2 cellular contexts compared by ENCODE assay signal in the genomic region with DNA sequence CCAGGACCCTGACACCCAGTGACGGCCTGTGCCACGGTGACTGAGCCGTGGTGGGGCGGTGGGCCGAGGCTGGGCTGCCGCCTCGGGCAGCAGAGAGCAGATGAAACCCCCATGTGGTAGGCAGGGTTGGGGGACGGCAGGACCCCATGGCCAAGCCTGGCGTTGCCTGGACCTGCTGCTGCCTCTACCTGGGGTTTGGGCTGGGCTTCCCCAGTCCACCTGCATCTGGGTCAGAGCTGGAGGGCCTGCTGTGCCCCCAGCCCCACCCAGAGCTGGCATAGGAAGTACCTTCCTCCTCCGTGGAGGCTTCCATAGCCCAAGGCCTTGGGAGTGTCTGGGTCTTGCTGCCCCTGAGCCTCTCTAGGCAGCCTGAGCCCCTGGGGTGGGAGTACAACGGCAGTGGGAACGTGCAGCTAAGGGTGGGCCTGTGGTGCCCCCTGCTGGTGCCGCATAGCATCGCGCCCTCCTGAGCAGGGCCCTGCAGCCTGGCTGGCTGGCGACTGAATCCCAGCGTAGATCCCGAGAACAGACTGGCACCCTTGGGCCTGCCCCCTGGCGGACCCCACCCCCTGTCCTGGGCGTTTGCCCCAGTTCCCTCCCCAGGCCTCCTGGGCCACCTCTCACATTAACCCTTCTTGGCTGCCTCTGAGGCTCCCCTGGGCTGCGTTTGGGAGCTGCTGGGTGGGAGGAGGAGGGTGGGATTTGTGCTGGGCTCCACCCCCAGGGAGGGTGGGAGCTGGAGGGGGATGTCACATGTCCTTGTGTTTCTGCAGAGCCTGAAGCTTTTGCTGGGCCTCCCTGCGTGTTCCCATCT.
TF ChIP-seq lines count a peak whose summit lies in the region.

No MANE protein-coding gene starts in this region.

TF ChIP-seq in GM23338, 12 proteins besides CTCF, POLR2A, EP300 and RAD21:
- TF ChIP-seq POLR2AphosphoS5 (IDR thresholded peaks at IDR 0.05; ENCODE audit: low read depth) (0 out of 2 replicates have a peak, but pooled peaks have one; percentile 23), STAT1 (IDR thresholded peaks at IDR 0.05; ENCODE audit: unreplicated experiment) (no peak)

TF ChIP-seq in WTC11, 78 proteins besides CTCF, POLR2A, EP300 and RAD21:
- TF ChIP-seq, protein P1, sequence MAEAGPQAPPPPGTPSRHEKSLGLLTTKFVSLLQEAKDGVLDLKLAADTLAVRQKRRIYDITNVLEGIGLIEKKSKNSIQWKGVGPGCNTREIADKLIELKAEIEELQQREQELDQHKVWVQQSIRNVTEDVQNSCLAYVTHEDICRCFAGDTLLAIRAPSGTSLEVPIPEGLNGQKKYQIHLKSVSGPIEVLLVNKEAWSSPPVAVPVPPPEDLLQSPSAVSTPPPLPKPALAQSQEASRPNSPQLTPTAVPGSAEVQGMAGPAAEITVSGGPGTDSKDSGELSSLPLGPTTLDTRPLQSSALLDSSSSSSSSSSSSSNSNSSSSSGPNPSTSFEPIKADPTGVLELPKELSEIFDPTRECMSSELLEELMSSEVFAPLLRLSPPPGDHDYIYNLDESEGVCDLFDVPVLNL (CRISPR knock-in tag; IDR thresholded peaks at IDR 0.05; ENCODE audit: borderline replicate concordance, low read depth): no peak
- TF ChIP-seq ETV6 (CRISPR knock-in tag; IDR thresholded peaks at IDR 0.05): peak; percentile 48; the same call in 1 of the 2 replicates
- TF ChIP-seq, protein P2, sequence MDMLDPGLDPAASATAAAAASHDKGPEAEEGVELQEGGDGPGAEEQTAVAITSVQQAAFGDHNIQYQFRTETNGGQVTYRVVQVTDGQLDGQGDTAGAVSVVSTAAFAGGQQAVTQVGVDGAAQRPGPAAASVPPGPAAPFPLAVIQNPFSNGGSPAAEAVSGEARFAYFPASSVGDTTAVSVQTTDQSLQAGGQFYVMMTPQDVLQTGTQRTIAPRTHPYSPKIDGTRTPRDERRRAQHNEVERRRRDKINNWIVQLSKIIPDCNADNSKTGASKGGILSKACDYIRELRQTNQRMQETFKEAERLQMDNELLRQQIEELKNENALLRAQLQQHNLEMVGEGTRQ (CRISPR knock-in tag; IDR thresholded peaks at IDR 0.05): peak; percentile 78
- no peak for TF ChIP-seq HMGA2 (CRISPR knock-in tag; IDR thresholded peaks at IDR 0.05)
- TF ChIP-seq, protein P3, sequence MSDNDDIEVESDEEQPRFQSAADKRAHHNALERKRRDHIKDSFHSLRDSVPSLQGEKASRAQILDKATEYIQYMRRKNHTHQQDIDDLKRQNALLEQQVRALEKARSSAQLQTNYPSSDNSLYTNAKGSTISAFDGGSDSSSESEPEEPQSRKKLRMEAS (CRISPR knock-in tag; IDR thresholded peaks at IDR 0.05): no peak; the same call in 1 of the 2 replicates
- no peak for TF ChIP-seq ZNF232 (CRISPR knock-in tag; IDR thresholded peaks at IDR 0.05)
- no peak for TF ChIP-seq ZBTB43 (CRISPR knock-in tag; IDR thresholded peaks at IDR 0.05)
- TF ChIP-seq, protein P4, sequence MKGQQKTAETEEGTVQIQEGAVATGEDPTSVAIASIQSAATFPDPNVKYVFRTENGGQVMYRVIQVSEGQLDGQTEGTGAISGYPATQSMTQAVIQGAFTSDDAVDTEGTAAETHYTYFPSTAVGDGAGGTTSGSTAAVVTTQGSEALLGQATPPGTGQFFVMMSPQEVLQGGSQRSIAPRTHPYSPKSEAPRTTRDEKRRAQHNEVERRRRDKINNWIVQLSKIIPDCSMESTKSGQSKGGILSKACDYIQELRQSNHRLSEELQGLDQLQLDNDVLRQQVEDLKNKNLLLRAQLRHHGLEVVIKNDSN (CRISPR knock-in tag; IDR thresholded peaks at IDR 0.05): peak; percentile 79; the same call in 1 of the 2 replicates
- no peak for TF ChIP-seq CBFB (CRISPR knock-in tag; IDR thresholded peaks at IDR 0.05; ENCODE audit: low read depth)
- TF ChIP-seq ZNF263 (CRISPR knock-in tag; IDR thresholded peaks at IDR 0.05; ENCODE audit: low read depth): no peak
- TF ChIP-seq MYBL2 (CRISPR knock-in tag; IDR thresholded peaks at IDR 0.05): no peak
- no peak for TF ChIP-seq NFYB (CRISPR knock-in tag; conservative IDR thresholded peaks at IDR 0.05; ENCODE audit: low read depth)
- TF ChIP-seq FOXP1 (CRISPR knock-in tag; IDR thresholded peaks at IDR 0.05; ENCODE audit: borderline replicate concordance): no peak
- TF ChIP-seq, protein P5, sequence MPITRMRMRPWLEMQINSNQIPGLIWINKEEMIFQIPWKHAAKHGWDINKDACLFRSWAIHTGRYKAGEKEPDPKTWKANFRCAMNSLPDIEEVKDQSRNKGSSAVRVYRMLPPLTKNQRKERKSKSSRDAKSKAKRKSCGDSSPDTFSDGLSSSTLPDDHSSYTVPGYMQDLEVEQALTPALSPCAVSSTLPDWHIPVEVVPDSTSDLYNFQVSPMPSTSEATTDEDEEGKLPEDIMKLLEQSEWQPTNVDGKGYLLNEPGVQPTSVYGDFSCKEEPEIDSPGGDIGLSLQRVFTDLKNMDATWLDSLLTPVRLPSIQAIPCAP (CRISPR knock-in tag; IDR thresholded peaks at IDR 0.05): no peak
- TF ChIP-seq ZNF138 (CRISPR knock-in tag; conservative IDR thresholded peaks at IDR 0.05): no peak
- no peak for TF ChIP-seq ZMAT4 (CRISPR knock-in tag; IDR thresholded peaks at IDR 0.05)
- TF ChIP-seq ATF6 (CRISPR knock-in tag; IDR thresholded peaks at IDR 0.05): no peak
- no peak for TF ChIP-seq OVOL2 (CRISPR knock-in tag; IDR thresholded peaks at IDR 0.05; ENCODE audit: borderline replicate concordance)
- no peak for TF ChIP-seq TEAD1 (CRISPR knock-in tag; IDR thresholded peaks at IDR 0.05)
- TF ChIP-seq RELA (CRISPR knock-in tag; IDR thresholded peaks at IDR 0.05; ENCODE audit: borderline replicate concordance): no peak
- no peak for TF ChIP-seq EMX1 (CRISPR knock-in tag; IDR thresholded peaks at IDR 0.05)
- TF ChIP-seq ZBTB21 (CRISPR knock-in tag; IDR thresholded peaks at IDR 0.05; ENCODE audit: borderline replicate concordance): no peak
- TF ChIP-seq ZNF671 (CRISPR knock-in tag; IDR thresholded peaks at IDR 0.05): no peak
- no peak for TF ChIP-seq SMAD4 (CRISPR knock-in tag; IDR thresholded peaks at IDR 0.05)
- TF ChIP-seq SP1 (CRISPR knock-in tag; conservative IDR thresholded peaks at IDR 0.05): peak; percentile 33; the same call in 1 of the 2 replicates
- TF ChIP-seq SOX15 (CRISPR knock-in tag; IDR thresholded peaks at IDR 0.05): no peak
- no peak for TF ChIP-seq FOXK1 (CRISPR knock-in tag; IDR thresholded peaks at IDR 0.05)
- TF ChIP-seq CREM (CRISPR knock-in tag; IDR thresholded peaks at IDR 0.05): no peak
- no peak for TF ChIP-seq CREB1 (CRISPR knock-in tag; IDR thresholded peaks at IDR 0.05)
- no peak for TF ChIP-seq GABPB1 (CRISPR knock-in tag; IDR thresholded peaks at IDR 0.05)
- TF ChIP-seq ZNF121 (CRISPR knock-in tag; IDR thresholded peaks at IDR 0.05): no peak
- TF ChIP-seq SMAD3 (CRISPR knock-in tag; IDR thresholded peaks at IDR 0.05; ENCODE audit: borderline replicate concordance): no peak
- TF ChIP-seq JAZF1 (CRISPR knock-in tag; IDR thresholded peaks at IDR 0.05): no peak
- no peak for TF ChIP-seq ELF4 (CRISPR knock-in tag; IDR thresholded peaks at IDR 0.05; ENCODE audit: low read depth)
- no peak for TF ChIP-seq PRRX2 (CRISPR knock-in tag; IDR thresholded peaks at IDR 0.05)
- no peak for TF ChIP-seq NFE2L1 (CRISPR knock-in tag; IDR thresholded peaks at IDR 0.05)
- no peak for TF ChIP-seq ZNF532 (CRISPR knock-in tag; IDR thresholded peaks at IDR 0.05; ENCODE audit: borderline replicate concordance)
- peak; percentile 77 for TF ChIP-seq ZNF423 (CRISPR knock-in tag; IDR thresholded peaks at IDR 0.05)
- TF ChIP-seq GRHL2 (CRISPR knock-in tag; IDR thresholded peaks at IDR 0.05; ENCODE audit: insufficient replicate concordance, severe bottlenecking): no peak
